21 cellular contexts compared by ENCODE assay signal in genomic region chr22:46281866-46282678, GRCh38. TPM values are rescaled to one million over a fixed set of nuclear protein-coding genes. Genes with fewer than 3 reads are reported as not detected.
A peak's percentile ranks its signal among the peaks of the same experiment; 100 is the strongest.
DNase-seq lines count a peak whose midpoint lies in the region; ATAC-seq, FAIRE-seq and TF ChIP-seq lines count a peak whose summit lies in the region.
"Had no signal": no experiment of that assay in that cellular context is flagged by ENCODE, and none has a peak within 500 bp of the region (broad histone marks: within the 10 kb centered on the region; RNA-seq: fewer than 3 reads in every experiment).

No MANE protein-coding gene starts in this region.

- H3K9me3 ChIP-seq in HepG2 (ENCODE audit: low read length) (no peaks in the 10 kb centered on the region), right lobe of liver (no peaks in the 10 kb centered on the region)
- H3K9me3 ChIP-seq: SJSA1 had no signal

- ATAC-seq in HepG2 (no peak; the same call in 1 of the 3 replicates), right lobe of liver (no peak), GM21515 (IDR thresholded peaks at IDR 0.05; ENCODE audit: unreplicated experiment) (no peak)
- no peak for ATAC-seq in natural killer cell treated with Interleukin-12 subunit alpha and Interleukin-12 subunit beta and Interleukin-15 and Interleukin-18, amount 100 ng/mL, for 72 hours
- ATAC-seq: GM23338 had no signal

- no peaks in the 10 kb centered on the region for H3K4me1 ChIP-seq in HepG2 (ENCODE audit: insufficient read depth, low read length)
- no peaks in the 10 kb centered on the region for H3K4me1 ChIP-seq in right lobe of liver
- H3K4me1 ChIP-seq: SJSA1 had no signal

- 0 out of 2 replicates have a peak, but pooled peaks cover 3% of the 10 kb centered on the region for H4K20me1 ChIP-seq in HepG2 (ENCODE audit: insufficient read depth, low read length)

- no peaks in the 10 kb centered on the region for H3K79me2 ChIP-seq in HepG2 (ENCODE audit: insufficient read depth, low read length)

- H3K9me3 Mint-ChIP-seq in dendritic cell treated with granulocyte-macrophage colony-stimulating factor and Interleukin-4, amounts not matched to agents 40 ng/mL and 50 ng/mL, for 4 days = no peaks in the 10 kb centered on the region
- H3K9me3 Mint-ChIP-seq in natural killer cell treated with Interleukin-12 subunit alpha and Interleukin-12 subunit beta and Interleukin-15 and Interleukin-18, amount 100 ng/mL, for 72 hours = no peaks in the 10 kb centered on the region
- H3K9me3 Mint-ChIP-seq: CD4-positive, CD25-positive, alpha-beta regulatory T cell; GM23338; HFFc6 had no signal

- H3K4me1 Mint-ChIP-seq in dendritic cell treated with granulocyte-macrophage colony-stimulating factor and Interleukin-4, amounts not matched to agents 40 ng/mL and 50 ng/mL, for 4 days (ENCODE audit: low read depth) = peaks cover 13% of the 10 kb centered on the region
- H3K4me1 Mint-ChIP-seq in natural killer cell treated with Interleukin-12 subunit alpha and Interleukin-12 subunit beta and Interleukin-15 and Interleukin-18, amount 100 ng/mL, for 72 hours (ENCODE audit: low read depth in 2 of 2) = peaks cover 56 to 63% of the 10 kb centered on the region in 2 donors
- H3K4me1 Mint-ChIP-seq: GM23338 had no signal

- no TSS peak for BruUV-seq in HepG2 (replicated peaks; lab: Mats Ljungman, UMichigan)

- no peaks in the 10 kb centered on the region for H3K27me3 Mint-ChIP-seq in dendritic cell treated with granulocyte-macrophage colony-stimulating factor and Interleukin-4, amounts not matched to agents 40 ng/mL and 50 ng/mL, for 4 days
- no peaks in the 10 kb centered on the region for H3K27me3 Mint-ChIP-seq in natural killer cell treated with Interleukin-12 subunit alpha and Interleukin-12 subunit beta and Interleukin-15 and Interleukin-18, amount 100 ng/mL, for 72 hours
- H3K27me3 Mint-ChIP-seq: CD4-positive, CD25-positive, alpha-beta regulatory T cell had no signal

- CTCF ChIA-PET in HepG2 (lab: Yijun Ruan, JAX; ENCODE audit: low intra/inter-chr PET ratio, low total read pairs) = no interaction called here

- 100% methylated on average over 4 of the region's 13 CpGs for WGBS in HepG2 (ENCODE audit: low lambda C conversion rate)
- WGBS in right lobe of liver (ENCODE audit: insufficient coverage, low coverage, low lambda C conversion rate, missing lambda C conversion rate) = 100% methylated on average over 3 of the region's 13 CpGs

- H3K9ac ChIP-seq in HepG2 (ENCODE audit: insufficient read depth, low read depth, low read length) = no peak overlapping the region
- H3K9ac ChIP-seq: KMS-11 had no signal

- no peak for TF ChIP-seq RAD21 in HepG2 (CRISPR knock-in tag; IDR thresholded peaks at IDR 0.05)

- peaks cover 63 to 92% of the 10 kb centered on the region in 2 experiments for H3K36me3 ChIP-seq in HepG2 (replicated peaks in 1 of 2; ENCODE audit: control insufficient read depth in 1 of 2, insufficient read depth in 2 of 2, low read length in 2 of 2)
- H3K36me3 ChIP-seq in right lobe of liver = peaks cover 8 to 100% (median 64%) of the 10 kb centered on the region in 4 donors

- in situ Hi-C loops in HepG2 (cut with HindIII; ENCODE audit: extremely low pct_ligation_motif_present, low pct_unique_long_range_greater_than_20kb) = no loop called here

- POLR2A ChIA-PET in HepG2 (lab: Yijun Ruan, JAX) = interaction anchor here (1.2 kb wide), 1 partner anchor 14 kb away, joined by 4 read pairs; the partner anchor contains the start of gene TTC38

- H3K27ac ChIP-seq in HepG2 (ENCODE audit: extremely low read length, insufficient read depth, low read length) (no peak overlapping the region), right lobe of liver (peak overlapping the region in 1 of 3 donors; percentile 13)
- H3K27ac ChIP-seq: KMS-11, PC-9, SJSA1 had no signal

- DNase-seq in HepG2 (ENCODE audit: low spot score) = no peak
- no peak for DNase-seq in right lobe of liver
- DNase-seq in natural killer cell treated with Interleukin-12 subunit alpha and Interleukin-12 subunit beta and Interleukin-15 and Interleukin-18, amount 100 ng/mL, for 72 hours (ENCODE audit: low spot score) = peak; percentile 55
- no peak for DNase-seq in HTR-8/SVneo (ENCODE audit: insufficient read length, low spot score)
- DNase-seq in NCI-H1048 (lab: John Stamatoyannopoulos, UW) = no peak
- DNase-seq: ACHN, AML-193, Calu3, DMS53, HFFc6, NCI-H1092, NCI-H1694, NCI-H510A treated with DMSO at 0.1 percent for 48 hours, PC-9 had no signal

- FAIRE-seq in HepG2 (lab: Jason Lieb, UNC) = no peak
- no peak for FAIRE-seq in HTR-8/SVneo (lab: Jason Lieb, UNC)

- TF ChIP-seq CTCF in HepG2 (CRISPR knock-in tag; IDR thresholded peaks at IDR 0.05) (no peak), right lobe of liver (IDR thresholded peaks at IDR 0.05) (no peak)

- H3K27me3 ChIP-seq in HepG2 (ENCODE audit: control insufficient read depth in 1 of 2, insufficient read depth in 2 of 2, low read length in 2 of 2) (no peaks in the 10 kb centered on the region), right lobe of liver (no peaks in the 10 kb centered on the region)
- H3K27me3 ChIP-seq: SJSA1 had no signal

- no peak overlapping the region for H3K4me2 ChIP-seq in HepG2 (ENCODE audit: low read depth, low read length)
- H3K4me2 ChIP-seq: GM23338, KMS-11, PC-9 had no signal

- peak overlapping the region; percentile 23 for H3K27ac Mint-ChIP-seq in dendritic cell treated with granulocyte-macrophage colony-stimulating factor and Interleukin-4, amounts not matched to agents 40 ng/mL and 50 ng/mL, for 4 days
- peak overlapping the region; percentile 87 to 99 for H3K27ac Mint-ChIP-seq in natural killer cell treated with Interleukin-12 subunit alpha and Interleukin-12 subunit beta and Interleukin-15 and Interleukin-18, amount 100 ng/mL, for 72 hours
- H3K27ac Mint-ChIP-seq: CD4-positive, CD25-positive, alpha-beta regulatory T cell; GM23338; HFFc6 had no signal

- H3K4me3 ChIP-seq in HepG2 (replicated peaks in 1 of 3; ENCODE audit: insufficient read depth in 1 of 3, low read depth in 2 of 3, low read length in 3 of 3) (no peak overlapping the region), right lobe of liver (no peak overlapping the region)
- H3K4me3 ChIP-seq: GM23338, PC-9, SJSA1 had no signal

- TF ChIP-seq POLR2A in HepG2 (IDR thresholded peaks at IDR 0.05; ENCODE audit: insufficient read depth in 1 of 2, low read depth in 2 of 2, low read length in 2 of 2) (no peak), right lobe of liver (IDR thresholded peaks at IDR 0.05) (no peak)

- TF ChIP-seq EP300 in HepG2 (IDR thresholded peaks at IDR 0.05; ENCODE audit: low read depth in 2 of 2, low read length in 2 of 2) = no peak
- TF ChIP-seq EP300 in HepG2 (CRISPR knock-in tag; IDR thresholded peaks at IDR 0.05; ENCODE audit: borderline replicate concordance) = no peak

- H2AFZ ChIP-seq in HepG2 (ENCODE audit: low read length) = no peak overlapping the region
- H2AFZ ChIP-seq: GM23338, PC-9 had no signal

- no peak overlapping the region for H3K4me3 Mint-ChIP-seq in dendritic cell treated with granulocyte-macrophage colony-stimulating factor and Interleukin-4, amounts not matched to agents 40 ng/mL and 50 ng/mL, for 4 days
- H3K4me3 Mint-ChIP-seq in natural killer cell treated with Interleukin-12 subunit alpha and Interleukin-12 subunit beta and Interleukin-15 and Interleukin-18, amount 100 ng/mL, for 72 hours = peak overlapping the region; percentile 81
- H3K4me3 Mint-ChIP-seq: CD4-positive, CD25-positive, alpha-beta regulatory T cell; GM23338; HFFc6 had no signal

- intact Hi-C loops in HepG2 (cut with micrococcal nuclease; ENCODE audit: unreplicated experiment) = no loop called here
- intact Hi-C loops in right lobe of liver (cut with DNase I) = loop anchor here in 1 of 2 donors (10.0 kb wide), 1 partner anchor 47 kb away; no protein-coding TSS in a partner anchor
- intact Hi-C loops in dendritic cell treated with granulocyte-macrophage colony-stimulating factor and Interleukin-4, amounts not matched to agents 40 ng/mL and 50 ng/mL, for 4 days (cut with micrococcal nuclease) = no loop called here

- H3K36me3 Mint-ChIP-seq in dendritic cell treated with granulocyte-macrophage colony-stimulating factor and Interleukin-4, amounts not matched to agents 40 ng/mL and 50 ng/mL, for 4 days (ENCODE audit: low read depth) = peaks cover 100% of the 10 kb centered on the region
- H3K36me3 Mint-ChIP-seq in natural killer cell treated with Interleukin-12 subunit alpha and Interleukin-12 subunit beta and Interleukin-15 and Interleukin-18, amount 100 ng/mL, for 72 hours = peaks cover 20% of the 10 kb centered on the region

RNA-seq across cellular contexts. Expression of gene TTC38, which starts 14.3 kb away (rescaled TPM):
- total RNA-seq in HepG2 (2016; rRNA removed; fragmentation: Illumina TruSeq; extraction: Trizol) (105 and 106 TPM in 2 replicates), right lobe of liver (100 to 1,000 TPM in 5 of 6 experiments, 10 to 100 TPM in 1; 91.1 to 278 (median 195) TPM)
- total RNA-seq in HepG2 (2016; cell fraction: cytosol; rRNA removed; fragmentation: Illumina TruSeq; extraction: Trizol; ENCODE audit: low read depth) = 14.0 and 16.3 TPM in 2 replicates
- total RNA-seq in HepG2 (2016; cell fraction: insoluble cytoplasmic fraction; rRNA removed; fragmentation: Illumina TruSeq; extraction: Trizol) = 103 and 105 TPM in 2 replicates
- 37.6 and 39.1 TPM in 2 replicates for total RNA-seq in HepG2 (2016; cell fraction: membrane; rRNA removed; fragmentation: Illumina TruSeq; extraction: Trizol)
- total RNA-seq in HepG2 (2016; cell fraction: nucleus; rRNA removed; fragmentation: Illumina TruSeq; extraction: Trizol) = 81.8 and 89.6 TPM in 2 replicates
- polyA plus RNA-seq in HepG2 (2011; rRNA removed) = 101 and 112 TPM in 2 replicates
- polyA plus RNA-seq in HepG2 (2011; cell fraction: cytosol; rRNA removed) = 120 and 124 TPM in 2 replicates
- 228 and 272 TPM in 2 replicates for polyA plus RNA-seq in HepG2 (2011; cell fraction: nucleus; rRNA removed)
- polyA plus RNA-seq in HepG2 (2012) = 67.9 and 76.1 TPM in 2 replicates
- polyA plus RNA-seq in HepG2 (2016; cell fraction: cytosol; fragmentation: Illumina TruSeq; extraction: Trizol; ENCODE audit: low read depth) = 14.5 and 15.5 TPM in 2 replicates
- 88.5 and 106 TPM in 2 replicates for polyA plus RNA-seq in HepG2 (2016; cell fraction: insoluble cytoplasmic fraction; fragmentation: Illumina TruSeq; extraction: Trizol; ENCODE audit: low read depth)
- 24.0 and 28.8 TPM in 2 replicates for polyA plus RNA-seq in HepG2 (2016; cell fraction: membrane; fragmentation: Illumina TruSeq; extraction: Trizol; ENCODE audit: low read depth)
- 141 and 185 TPM in 2 replicates for polyA plus RNA-seq in HepG2 (2016; cell fraction: nucleus; fragmentation: Illumina TruSeq; extraction: Trizol; ENCODE audit: insufficient read depth, low read depth)
- polyA minus RNA-seq in HepG2 (2011; rRNA and poly(A)+ RNA removed; ENCODE audit: low replicate concordance) = 60.8 and 197 TPM in 2 replicates
- 88.7 and 103 TPM in 2 replicates for polyA minus RNA-seq in HepG2 (2011; cell fraction: cytosol; rRNA and poly(A)+ RNA removed)
- polyA minus RNA-seq in HepG2 (2011; cell fraction: nucleus; rRNA and poly(A)+ RNA removed) = 101 and 103 TPM in 2 replicates
- total RNA-seq in natural killer cell treated with Interleukin-12 subunit alpha and Interleukin-12 subunit beta and Interleukin-15 and Interleukin-18, amount 100 ng/mL, for 72 hours = 10 to 100 TPM; 63.7 to 64.2 TPM

RNA-seq across cellular contexts. Expression of gene GTSE1, which starts 14.6 kb away (rescaled TPM):
- total RNA-seq in HepG2 (2016; rRNA removed; fragmentation: Illumina TruSeq; extraction: Trizol) (13.5 and 15.3 TPM in 2 replicates), right lobe of liver (under 1 TPM; 0.15 to 0.84 (median 0.52) TPM)
- total RNA-seq in HepG2 (2016; cell fraction: cytosol; rRNA removed; fragmentation: Illumina TruSeq; extraction: Trizol; ENCODE audit: low read depth) = 9.5 and 10.9 TPM in 2 replicates
- 12.5 and 14.4 TPM in 2 replicates for total RNA-seq in HepG2 (2016; cell fraction: insoluble cytoplasmic fraction; rRNA removed; fragmentation: Illumina TruSeq; extraction: Trizol)
- total RNA-seq in HepG2 (2016; cell fraction: membrane; rRNA removed; fragmentation: Illumina TruSeq; extraction: Trizol) = 16.2 and 16.3 TPM in 2 replicates
- 13.0 and 13.4 TPM in 2 replicates for total RNA-seq in HepG2 (2016; cell fraction: nucleus; rRNA removed; fragmentation: Illumina TruSeq; extraction: Trizol)
- polyA plus RNA-seq in HepG2 (2011; rRNA removed) = 7.0 and 10.7 TPM in 2 replicates
- 4.1 and 6.8 TPM in 2 replicates for polyA plus RNA-seq in HepG2 (2011; cell fraction: cytosol; rRNA removed)
- polyA plus RNA-seq in HepG2 (2011; cell fraction: nucleus; rRNA removed) = 14.2 and 21.4 TPM in 2 replicates
- 4.6 and 8.5 TPM in 2 replicates for polyA plus RNA-seq in HepG2 (2012)
- polyA plus RNA-seq in HepG2 (2016; cell fraction: cytosol; fragmentation: Illumina TruSeq; extraction: Trizol; ENCODE audit: low read depth) = 6.3 and 6.9 TPM in 2 replicates
- 17.8 and 23.8 TPM in 2 replicates for polyA plus RNA-seq in HepG2 (2016; cell fraction: insoluble cytoplasmic fraction; fragmentation: Illumina TruSeq; extraction: Trizol; ENCODE audit: low read depth)
- 16.6 and 17.2 TPM in 2 replicates for polyA plus RNA-seq in HepG2 (2016; cell fraction: membrane; fragmentation: Illumina TruSeq; extraction: Trizol; ENCODE audit: low read depth)
- polyA plus RNA-seq in HepG2 (2016; cell fraction: nucleus; fragmentation: Illumina TruSeq; extraction: Trizol; ENCODE audit: insufficient read depth, low read depth) = 56.0 and 61.7 TPM in 2 replicates
- polyA minus RNA-seq in HepG2 (2011; rRNA and poly(A)+ RNA removed; ENCODE audit: low replicate concordance) = 12.6 and 23.6 TPM in 2 replicates
- 6.7 and 8.3 TPM in 2 replicates for polyA minus RNA-seq in HepG2 (2011; cell fraction: cytosol; rRNA and poly(A)+ RNA removed)
- 9.7 and 11.5 TPM in 2 replicates for polyA minus RNA-seq in HepG2 (2011; cell fraction: nucleus; rRNA and poly(A)+ RNA removed)
- 10 to 100 TPM; 34.6 to 90.2 TPM for total RNA-seq in natural killer cell treated with Interleukin-12 subunit alpha and Interleukin-12 subunit beta and Interleukin-15 and Interleukin-18, amount 100 ng/mL, for 72 hours

RNA-seq across cellular contexts. Expression of gene PKDREJ, which starts 18.9 kb away (rescaled TPM):
- not detected in 2 replicates for total RNA-seq in HepG2 (2016; rRNA removed; fragmentation: Illumina TruSeq; extraction: Trizol)
- not detected in 2 replicates for total RNA-seq in HepG2 (2016; cell fraction: cytosol; rRNA removed; fragmentation: Illumina TruSeq; extraction: Trizol; ENCODE audit: low read depth)
- not detected in 2 replicates for total RNA-seq in HepG2 (2016; cell fraction: insoluble cytoplasmic fraction; rRNA removed; fragmentation: Illumina TruSeq; extraction: Trizol)
- not detected in 2 replicates for total RNA-seq in HepG2 (2016; cell fraction: membrane; rRNA removed; fragmentation: Illumina TruSeq; extraction: Trizol)
- not detected in 2 replicates for total RNA-seq in HepG2 (2016; cell fraction: nucleus; rRNA removed; fragmentation: Illumina TruSeq; extraction: Trizol)
- 0.01 TPM in 1 of 2 replicates, not detected in the other for polyA plus RNA-seq in HepG2 (2011; rRNA removed)
- 0.01 TPM in 1 of 2 replicates, not detected in the other for polyA plus RNA-seq in HepG2 (2011; cell fraction: cytosol; rRNA removed)
- polyA plus RNA-seq in HepG2 (2011; cell fraction: nucleus; rRNA removed) = 0.02 TPM in 1 of 2 replicates, not detected in the other
- 0.27 and 0.29 TPM in 2 replicates for polyA plus RNA-seq in HepG2 (2012)
- not detected in 2 replicates for polyA plus RNA-seq in HepG2 (2016; cell fraction: cytosol; fragmentation: Illumina TruSeq; extraction: Trizol; ENCODE audit: low read depth)
- not detected in 2 replicates for polyA plus RNA-seq in HepG2 (2016; cell fraction: insoluble cytoplasmic fraction; fragmentation: Illumina TruSeq; extraction: Trizol; ENCODE audit: low read depth)
- polyA plus RNA-seq in HepG2 (2016; cell fraction: membrane; fragmentation: Illumina TruSeq; extraction: Trizol; ENCODE audit: low read depth) = not detected in 2 replicates
- not detected in 2 replicates for polyA plus RNA-seq in HepG2 (2016; cell fraction: nucleus; fragmentation: Illumina TruSeq; extraction: Trizol; ENCODE audit: insufficient read depth, low read depth)
- not detected in 2 replicates for polyA minus RNA-seq in HepG2 (2011; rRNA and poly(A)+ RNA removed; ENCODE audit: low replicate concordance)
- polyA minus RNA-seq in HepG2 (2011; cell fraction: cytosol; rRNA and poly(A)+ RNA removed) = not detected in 2 replicates
- polyA minus RNA-seq in HepG2 (2011; cell fraction: nucleus; rRNA and poly(A)+ RNA removed) = not detected in 2 replicates
- under 1 TPM in 2 of 6 experiments, not detected in 4; 0.05 to 0.07 TPM for total RNA-seq in right lobe of liver
- total RNA-seq in natural killer cell treated with Interleukin-12 subunit alpha and Interleukin-12 subunit beta and Interleukin-15 and Interleukin-18, amount 100 ng/mL, for 72 hours = under 1 TPM in 1 of 2 donors, not detected in 1; 0.07 TPM
- total RNA-seq: CD4-positive, CD25-positive, alpha-beta regulatory T cell; GM23338; HFFc6; M059J; PC-9; SJSA1 had no signal
- polyA plus RNA-seq: GM23338 had no signal

RNA-seq across cellular contexts. Expression of gene CDPF1, which starts 32.0 kb away (rescaled TPM):
- total RNA-seq in HepG2 (2016; rRNA removed; fragmentation: Illumina TruSeq; extraction: Trizol) (5.2 and 6.0 TPM in 2 replicates), right lobe of liver (1 to 10 TPM; 1.8 to 7.1 (median 3.3) TPM)
- 3.1 and 4.1 TPM in 2 replicates for total RNA-seq in HepG2 (2016; cell fraction: cytosol; rRNA removed; fragmentation: Illumina TruSeq; extraction: Trizol; ENCODE audit: low read depth)
- total RNA-seq in HepG2 (2016; cell fraction: insoluble cytoplasmic fraction; rRNA removed; fragmentation: Illumina TruSeq; extraction: Trizol) = 4.7 and 6.0 TPM in 2 replicates
- 5.4 and 6.4 TPM in 2 replicates for total RNA-seq in HepG2 (2016; cell fraction: membrane; rRNA removed; fragmentation: Illumina TruSeq; extraction: Trizol)
- 2.8 and 3.8 TPM in 2 replicates for total RNA-seq in HepG2 (2016; cell fraction: nucleus; rRNA removed; fragmentation: Illumina TruSeq; extraction: Trizol)
- polyA plus RNA-seq in HepG2 (2011; rRNA removed) = 7.4 and 8.1 TPM in 2 replicates
- 7.0 and 8.0 TPM in 2 replicates for polyA plus RNA-seq in HepG2 (2011; cell fraction: cytosol; rRNA removed)
- polyA plus RNA-seq in HepG2 (2011; cell fraction: nucleus; rRNA removed) = 15.6 and 19.1 TPM in 2 replicates
- 3.3 and 4.7 TPM in 2 replicates for polyA plus RNA-seq in HepG2 (2012)
- 2.9 and 3.7 TPM in 2 replicates for polyA plus RNA-seq in HepG2 (2016; cell fraction: cytosol; fragmentation: Illumina TruSeq; extraction: Trizol; ENCODE audit: low read depth)
- 4.6 and 5.8 TPM in 2 replicates for polyA plus RNA-seq in HepG2 (2016; cell fraction: insoluble cytoplasmic fraction; fragmentation: Illumina TruSeq; extraction: Trizol; ENCODE audit: low read depth)
- polyA plus RNA-seq in HepG2 (2016; cell fraction: membrane; fragmentation: Illumina TruSeq; extraction: Trizol; ENCODE audit: low read depth) = 5.2 and 5.7 TPM in 2 replicates
- polyA plus RNA-seq in HepG2 (2016; cell fraction: nucleus; fragmentation: Illumina TruSeq; extraction: Trizol; ENCODE audit: insufficient read depth, low read depth) = 4.2 and 5.9 TPM in 2 replicates
- polyA minus RNA-seq in HepG2 (2011; rRNA and poly(A)+ RNA removed; ENCODE audit: low replicate concordance) = 3.5 and 3.6 TPM in 2 replicates
- polyA minus RNA-seq in HepG2 (2011; cell fraction: cytosol; rRNA and poly(A)+ RNA removed) = 1.3 and 2.3 TPM in 2 replicates
- 1.9 and 2.2 TPM in 2 replicates for polyA minus RNA-seq in HepG2 (2011; cell fraction: nucleus; rRNA and poly(A)+ RNA removed)
- total RNA-seq in natural killer cell treated with Interleukin-12 subunit alpha and Interleukin-12 subunit beta and Interleukin-15 and Interleukin-18, amount 100 ng/mL, for 72 hours = 10 to 100 TPM in 1 of 2 donors, 1 to 10 TPM in 1; 8.2 to 10.7 TPM

RNA-seq across cellular contexts. Expression of gene TRMU, which starts 53.4 kb away (rescaled TPM):
- total RNA-seq in HepG2 (2016; rRNA removed; fragmentation: Illumina TruSeq; extraction: Trizol) (47.7 and 50.2 TPM in 2 replicates), right lobe of liver (10 to 100 TPM; 17.2 to 24.2 (median 19.9) TPM)
- total RNA-seq in HepG2 (2016; cell fraction: cytosol; rRNA removed; fragmentation: Illumina TruSeq; extraction: Trizol; ENCODE audit: low read depth) = 18.2 and 23.3 TPM in 2 replicates
- 47.8 and 51.9 TPM in 2 replicates for total RNA-seq in HepG2 (2016; cell fraction: insoluble cytoplasmic fraction; rRNA removed; fragmentation: Illumina TruSeq; extraction: Trizol)
- 29.1 and 30.8 TPM in 2 replicates for total RNA-seq in HepG2 (2016; cell fraction: membrane; rRNA removed; fragmentation: Illumina TruSeq; extraction: Trizol)
- 60.2 and 64.2 TPM in 2 replicates for total RNA-seq in HepG2 (2016; cell fraction: nucleus; rRNA removed; fragmentation: Illumina TruSeq; extraction: Trizol)
- polyA plus RNA-seq in HepG2 (2011; rRNA removed) = 31.0 and 32.1 TPM in 2 replicates
- 19.1 and 26.5 TPM in 2 replicates for polyA plus RNA-seq in HepG2 (2011; cell fraction: cytosol; rRNA removed)
- 132 and 159 TPM in 2 replicates for polyA plus RNA-seq in HepG2 (2011; cell fraction: nucleus; rRNA removed)
- 26.7 and 28.6 TPM in 2 replicates for polyA plus RNA-seq in HepG2 (2012)
- 8.9 and 10.9 TPM in 2 replicates for polyA plus RNA-seq in HepG2 (2016; cell fraction: cytosol; fragmentation: Illumina TruSeq; extraction: Trizol; ENCODE audit: low read depth)
- polyA plus RNA-seq in HepG2 (2016; cell fraction: insoluble cytoplasmic fraction; fragmentation: Illumina TruSeq; extraction: Trizol; ENCODE audit: low read depth) = 51.8 and 58.5 TPM in 2 replicates
- polyA plus RNA-seq in HepG2 (2016; cell fraction: membrane; fragmentation: Illumina TruSeq; extraction: Trizol; ENCODE audit: low read depth) = 20.5 and 21.0 TPM in 2 replicates
- polyA plus RNA-seq in HepG2 (2016; cell fraction: nucleus; fragmentation: Illumina TruSeq; extraction: Trizol; ENCODE audit: insufficient read depth, low read depth) = 126 and 127 TPM in 2 replicates
- polyA minus RNA-seq in HepG2 (2011; rRNA and poly(A)+ RNA removed; ENCODE audit: low replicate concordance) = 36.9 and 68.5 TPM in 2 replicates
- polyA minus RNA-seq in HepG2 (2011; cell fraction: cytosol; rRNA and poly(A)+ RNA removed) = 9.8 and 12.0 TPM in 2 replicates
- 105 and 171 TPM in 2 replicates for polyA minus RNA-seq in HepG2 (2011; cell fraction: nucleus; rRNA and poly(A)+ RNA removed)
- 100 to 1,000 TPM in 1 of 2 donors, 10 to 100 TPM in 1; 72.7 to 135 TPM for total RNA-seq in natural killer cell treated with Interleukin-12 subunit alpha and Interleukin-12 subunit beta and Interleukin-15 and Interleukin-18, amount 100 ng/mL, for 72 hours
